Comparison of ENCODE assay signal across 22 cellular contexts in the genomic region with DNA sequence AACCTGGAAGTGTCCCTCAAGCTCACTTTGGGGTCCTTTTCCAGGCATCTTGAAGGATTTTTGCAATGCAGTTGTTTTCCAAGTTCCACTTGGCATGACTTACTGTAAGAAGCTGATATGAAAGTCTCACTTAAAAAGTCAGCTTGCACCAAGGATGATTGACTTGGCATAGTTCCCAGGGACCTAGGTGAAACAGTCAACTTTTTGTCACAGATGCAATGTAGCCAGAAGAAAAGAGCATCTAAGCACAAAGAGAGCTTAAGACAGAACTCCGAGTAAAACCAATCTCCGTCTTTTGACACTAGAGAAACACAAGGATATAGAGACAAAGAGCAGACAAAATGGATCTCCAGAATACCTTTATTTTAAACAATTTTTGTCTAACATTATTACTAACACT. TPM values are rescaled to one million over a fixed set of nuclear protein-coding genes. Genes with fewer than 3 reads are reported as not detected.
DNase-seq lines count a peak whose midpoint lies in the region; ATAC-seq, FAIRE-seq and TF ChIP-seq lines count a peak whose summit lies in the region.
"Had no signal": no experiment of that assay in that cellular context is flagged by ENCODE, and none has a peak within 500 bp of the region (broad histone marks: within the 10 kb centered on the region; RNA-seq: fewer than 3 reads in every experiment).

No MANE protein-coding gene starts in this region.

- WGBS in K562 (ENCODE audit: insufficient coverage, low coverage, missing lambda C conversion rate), result 40% methylated on average over 2 of the region's 2 CpGs

- H4K20me1 ChIP-seq in K562 (replicated peaks; ENCODE audit: control insufficient read depth, insufficient read depth, low read length) (no peaks in the 10 kb centered on the region), neural progenitor cell (ENCODE audit: low read depth) (peaks cover 12% of the 10 kb centered on the region)

- POLR2A ChIA-PET in K562 (lab: Yijun Ruan, JAX), result interaction anchor here (0.6 to 1.5 kb wide), 9 partner anchors 9 to 266 kb away, joined by 3 to 5 read pairs (median 3); partner anchors contain the start of gene ZSCAN31

- H3K9me1 ChIP-seq in K562 (ENCODE audit: control insufficient read depth, insufficient read depth, low read length), result no peaks in the 10 kb centered on the region

- intact Hi-C loops in K562 (cut with micrococcal nuclease) (no loop called here), left colon (cut with DNase I, micrococcal nuclease) (no loop called here)

- no peak overlapping the region for H3K4me2 ChIP-seq in K562 (ENCODE audit: insufficient read depth, low read length)
- H3K4me2 ChIP-seq in neural progenitor cell, result no peak overlapping the region
- H3K4me2 ChIP-seq: GM23338 had no signal

- no peak overlapping the region for H3K27ac ChIP-seq in K562 (ENCODE audit: extremely low read depth, low read depth, low read length)
- no peak overlapping the region for H3K27ac ChIP-seq in neural progenitor cell
- H3K27ac ChIP-seq: SK-N-MC had no signal

- TF ChIP-seq POLR2A in GM12892 (IDR thresholded peaks at IDR 0.05; ENCODE audit: low read depth, low read length), result no peak
- no peak for TF ChIP-seq POLR2A in K562 (conservative IDR thresholded peaks at IDR 0.05)

- peaks cover 17 to 32% of the 10 kb centered on the region in 2 experiments for H3K4me1 ChIP-seq in K562 (replicated peaks in 1 of 2; ENCODE audit: control insufficient read depth in 2 of 2, insufficient read depth in 2 of 2, low read length in 2 of 2)
- H3K4me1 ChIP-seq in neural progenitor cell, result peaks cover 16% of the 10 kb centered on the region
- H3K4me1 ChIP-seq: BE2C, HAP-1 had no signal

- TF ChIP-seq CTCF in K562 (IDR thresholded peaks at IDR 0.05 in 2 of 3, conservative IDR thresholded peaks at IDR 0.05 in 1 of 3; ENCODE audit: insufficient read depth in 2 of 3, low read depth in 1 of 3, low read length in 3 of 3) (no peak), neural progenitor cell (IDR thresholded peaks at IDR 0.05) (no peak)

- peaks cover 10% of the 10 kb centered on the region for H3F3A ChIP-seq in neural progenitor cell (ENCODE audit: low read depth)

- no peak overlapping the region for H3K27ac Mint-ChIP-seq in neural progenitor cell
- H3K27ac Mint-ChIP-seq: GM23338, T-helper 17 cell had no signal

- TF ChIP-seq RAD21 in K562 (CRISPR knock-in tag; conservative IDR thresholded peaks at IDR 0.05 in 1 of 2, IDR thresholded peaks at IDR 0.05 in 1 of 2), result 0 out of 4 replicates have a peak, but pooled peaks of 1 of the 2 experiments have one; percentile 5

- H3K27me3 Mint-ChIP-seq in neural progenitor cell (ENCODE audit: insufficient read depth, low read depth), result peaks cover 4% of the 10 kb centered on the region

- H2AFZ ChIP-seq in K562 (ENCODE audit: low read depth, low read length) (peak overlapping the region; percentile 56), neural progenitor cell (replicated peaks) (no peak overlapping the region)
- H2AFZ ChIP-seq: GM23338 had no signal

- no peak overlapping the region for H3K4me3 ChIP-seq in K562
- H3K4me3 ChIP-seq in neural progenitor cell, result no peak overlapping the region
- H3K4me3 ChIP-seq: GM23338, HAP-1, SK-N-MC had no signal

- peaks cover 11% of the 10 kb centered on the region for H3K36me3 Mint-ChIP-seq in neural progenitor cell

- peaks cover 11% of the 10 kb centered on the region; the same call in 2 of the 3 replicates for H3K36me3 ChIP-seq in K562 (ENCODE audit: control insufficient read depth, insufficient read depth, low read length)
- H3K36me3 ChIP-seq in neural progenitor cell, result no peaks in the 10 kb centered on the region
- H3K36me3 ChIP-seq: HAP-1 had no signal

- no peaks in the 10 kb centered on the region for H3K9me3 ChIP-seq in K562 (replicated peaks; ENCODE audit: control insufficient read depth, insufficient read depth, low read depth, low read length)
- no peaks in the 10 kb centered on the region for H3K9me3 ChIP-seq in neural progenitor cell (ENCODE audit: low read depth)
- H3K9me3 ChIP-seq: BE2C, HAP-1 had no signal

- BruUV-seq in K562 (replicated peaks; lab: Mats Ljungman, UMichigan), result no TSS peak

- H3K79me2 ChIP-seq in K562 (ENCODE audit: control insufficient read depth, insufficient read depth, low read length) (peaks cover 30% of the 10 kb centered on the region), neural progenitor cell (ENCODE audit: low read depth) (peaks cover 24% of the 10 kb centered on the region)

- no peak for TF ChIP-seq EP300 in K562 (IDR thresholded peaks at IDR 0.05; ENCODE audit: low read length)

- peak; percentile 8 for DNase-seq in DMS79 (lab: John Stamatoyannopoulos, UW)
- no peak for DNase-seq in GM12892 (ENCODE audit: insufficient read length)
- peak; percentile 30 for DNase-seq in NCI-H1105 treated with DMSO at 0.1 percent for 48 hours (lab: John Stamatoyannopoulos, UW)
- DNase-seq in K562 (ENCODE audit: extremely low read depth in 1 of 4, low spot score in 3 of 4), result peak in 1 of 4 experiments; percentile 74
- DNase-seq in neural progenitor cell (ENCODE audit: low spot score), result no peak
- no peak for DNase-seq in left colon
- DNase-seq: BE2C, NCI-H1092 treated with DMSO at 0.1 percent for 48 hours, NCI-H2029 treated with DMSO at 0.1 percent for 48 hours, NCI-H345, NCI-H524, NCI-H82, SHP77, SW 1271, T-helper 17 cell had no signal

- H3K4me3 Mint-ChIP-seq in neural progenitor cell, result no peak overlapping the region
- H3K4me3 Mint-ChIP-seq: GM23338, T-helper 17 cell had no signal

- peaks cover 17% of the 10 kb centered on the region for H3K4me1 Mint-ChIP-seq in neural progenitor cell

- no peaks in the 10 kb centered on the region for H3K27me3 ChIP-seq in K562 (ENCODE audit: control insufficient read depth in 2 of 2, insufficient read depth in 2 of 2, low read length in 2 of 2)
- peaks cover 64% of the 10 kb centered on the region for H3K27me3 ChIP-seq in neural progenitor cell
- H3K27me3 ChIP-seq: BE2C had no signal

- H3K9ac ChIP-seq in K562 (ENCODE audit: insufficient read depth in 1 of 2, low read depth in 2 of 2, low read length in 2 of 2), result peak overlapping the region in 1 of 2 experiments; percentile 40; a peak in 1 of 4 replicates
- no peak overlapping the region for H3K9ac ChIP-seq in neural progenitor cell

- no peak for ATAC-seq in K562
- no peak for ATAC-seq in GM21529 (IDR thresholded peaks at IDR 0.05; ENCODE audit: unreplicated experiment)
- no peak for ATAC-seq in HG02970 (IDR thresholded peaks at IDR 0.05; ENCODE audit: low FRiP score, unreplicated experiment)
- ATAC-seq in left colon, result no peak
- ATAC-seq: GM23338, T-helper 17 cell had no signal

- no peaks in the 10 kb centered on the region for H3K9me3 Mint-ChIP-seq in neural progenitor cell
- H3K9me3 Mint-ChIP-seq: GM23338 had no signal

- CTCF ChIA-PET in K562 (lab: Yijun Ruan, JAX; ENCODE audit: low intra/inter-chr PET ratio), result interaction anchor here (0.7 kb wide), 1 partner anchor 271 kb away, joined by 6 read pairs; no protein-coding TSS in a partner anchor

- FAIRE-seq in GM12892 (lab: Jason Lieb, UNC), result peak; percentile 27
- peak; percentile 49 for FAIRE-seq in K562 (lab: Jason Lieb, UNC)
- FAIRE-seq: D721Med, G401.6 had no signal

- in situ Hi-C loops in K562 (cut with MboI), result no loop called here

RNA-seq across cellular contexts. Expression of gene ZSCAN12, which starts 2.6 kb away (rescaled TPM):
- 5.4 TPM for polyA plus RNA-seq in GM12892 (2012; ENCODE audit: missing spikeins)
- 20.1 and 58.9 TPM in 2 replicates for total RNA-seq in K562 (2011; cell fraction: chromatin; rRNA removed; ENCODE audit: low replicate concordance)
- total RNA-seq in K562 (2011; cell fraction: nucleolus; rRNA removed), result 11.8 and 18.6 TPM in 2 replicates
- total RNA-seq in K562 (2011; cell fraction: nucleoplasm; rRNA removed), result 20.4 and 21.6 TPM in 2 replicates
- total RNA-seq in K562 (2014; rRNA removed), result 12.3 and 12.5 TPM in 2 replicates
- total RNA-seq in K562 (2014; rRNA removed; fragmentation: Illumina TruSeq; extraction: Trizol), result 19.4 and 22.6 TPM in 2 replicates
- total RNA-seq in K562 (2015; rRNA removed; fragmentation: Illumina TruSeq; extraction: Trizol), result 17.7 and 19.6 TPM in 2 replicates
- total RNA-seq in K562 (2021), result 12.1 and 12.5 TPM in 2 replicates
- 14.5 and 18.5 TPM in 2 replicates for polyA plus RNA-seq in K562 (2011; rRNA removed)
- 3.8 and 6.5 TPM in 2 replicates for polyA plus RNA-seq in K562 (2011; cell fraction: cytosol; rRNA removed)
- polyA plus RNA-seq in K562 (2011; cell fraction: nucleus; rRNA removed), result 12.0 and 13.1 TPM in 2 replicates
- 5.6 and 7.0 TPM in 2 replicates for polyA plus RNA-seq in K562 (2012)
- polyA plus RNA-seq in K562 (2014; fragmentation: Illumina TruSeq; extraction: Trizol), result 12.3 and 14.5 TPM in 2 replicates
- polyA plus RNA-seq in K562 (2014; fragmentation: Nextera tagmentation; extraction: Ambion mirVana), result 1 to 10 TPM; 2.5 to 7.9 TPM
- polyA plus RNA-seq in K562 (2014; rRNA removed), result 10.4 and 11.4 TPM in 2 replicates
- 35.5 and 45.0 TPM in 2 replicates for polyA minus RNA-seq in K562 (2011; rRNA and poly(A)+ RNA removed)
- polyA minus RNA-seq in K562 (2011; cell fraction: cytosol; rRNA and poly(A)+ RNA removed), result 8.2 and 11.4 TPM in 2 replicates
- polyA minus RNA-seq in K562 (2011; cell fraction: nucleus; rRNA and poly(A)+ RNA removed), result 17.8 and 33.1 TPM in 2 replicates
- 15.1 and 20.7 TPM in 2 replicates for total RNA-seq in neural progenitor cell (ENCODE audit: low replicate concordance)
- 1 to 10 TPM; 4.9 to 5.1 TPM for total RNA-seq in left colon

RNA-seq across cellular contexts. Expression of gene ZSCAN23, which starts 41.1 kb away (rescaled TPM):
- polyA plus RNA-seq in GM12892 (2012; ENCODE audit: missing spikeins), result 0.95 TPM
- 0.90 and 1.3 TPM in 2 replicates for total RNA-seq in K562 (2011; cell fraction: chromatin; rRNA removed; ENCODE audit: low replicate concordance)
- total RNA-seq in K562 (2011; cell fraction: nucleolus; rRNA removed), result 0.17 and 0.66 TPM in 2 replicates
- total RNA-seq in K562 (2011; cell fraction: nucleoplasm; rRNA removed), result 0.59 and 0.92 TPM in 2 replicates
- total RNA-seq in K562 (2014; rRNA removed), result 0.05 and 0.16 TPM in 2 replicates
- total RNA-seq in K562 (2014; rRNA removed; fragmentation: Illumina TruSeq; extraction: Trizol), result 0.25 and 0.32 TPM in 2 replicates
- 0.29 and 0.30 TPM in 2 replicates for total RNA-seq in K562 (2015; rRNA removed; fragmentation: Illumina TruSeq; extraction: Trizol)
- 0.22 and 0.34 TPM in 2 replicates for total RNA-seq in K562 (2021)
- polyA plus RNA-seq in K562 (2011; rRNA removed), result 0.24 and 0.49 TPM in 2 replicates
- 0.21 TPM in 1 of 2 replicates, not detected in the other for polyA plus RNA-seq in K562 (2011; cell fraction: cytosol; rRNA removed)
- polyA plus RNA-seq in K562 (2011; cell fraction: nucleus; rRNA removed), result 0.36 and 0.72 TPM in 2 replicates
- 0.25 and 0.29 TPM in 2 replicates for polyA plus RNA-seq in K562 (2012)
- polyA plus RNA-seq in K562 (2014; fragmentation: Illumina TruSeq; extraction: Trizol), result 0.18 and 0.19 TPM in 2 replicates
- under 1 TPM in 1 of 2 experiments, not detected in 1; 0.08 TPM for polyA plus RNA-seq in K562 (2014; fragmentation: Nextera tagmentation; extraction: Ambion mirVana)
- 0.17 and 0.38 TPM in 2 replicates for polyA plus RNA-seq in K562 (2014; rRNA removed)
- polyA minus RNA-seq in K562 (2011; rRNA and poly(A)+ RNA removed), result 0.25 and 1.1 TPM in 2 replicates
- not detected in 2 replicates for polyA minus RNA-seq in K562 (2011; cell fraction: cytosol; rRNA and poly(A)+ RNA removed)
- polyA minus RNA-seq in K562 (2011; cell fraction: nucleus; rRNA and poly(A)+ RNA removed), result 0.40 and 1.4 TPM in 2 replicates
- total RNA-seq in neural progenitor cell (ENCODE audit: low replicate concordance), result 20.4 and 21.3 TPM in 2 replicates
- 1 to 10 TPM; 1.2 to 2.2 TPM for total RNA-seq in left colon

RNA-seq across cellular contexts. Expression of gene ZKSCAN3, which starts 52.5 kb away (rescaled TPM):
- polyA plus RNA-seq in GM12892 (2012; ENCODE audit: missing spikeins), result 3.2 TPM
- total RNA-seq in K562 (2011; cell fraction: chromatin; rRNA removed; ENCODE audit: low replicate concordance), result 18.5 and 26.6 TPM in 2 replicates
- 8.7 and 9.0 TPM in 2 replicates for total RNA-seq in K562 (2011; cell fraction: nucleolus; rRNA removed)
- total RNA-seq in K562 (2011; cell fraction: nucleoplasm; rRNA removed), result 14.7 and 21.2 TPM in 2 replicates
- 5.5 and 9.1 TPM in 2 replicates for total RNA-seq in K562 (2014; rRNA removed)
- 12.4 and 12.8 TPM in 2 replicates for total RNA-seq in K562 (2014; rRNA removed; fragmentation: Illumina TruSeq; extraction: Trizol)
- 12.2 and 12.4 TPM in 2 replicates for total RNA-seq in K562 (2015; rRNA removed; fragmentation: Illumina TruSeq; extraction: Trizol)
- 10.2 and 11.1 TPM in 2 replicates for total RNA-seq in K562 (2021)
- 11.4 and 12.2 TPM in 2 replicates for polyA plus RNA-seq in K562 (2011; rRNA removed)
- 4.1 and 7.4 TPM in 2 replicates for polyA plus RNA-seq in K562 (2011; cell fraction: cytosol; rRNA removed)
- polyA plus RNA-seq in K562 (2011; cell fraction: nucleus; rRNA removed), result 13.7 and 16.5 TPM in 2 replicates
- polyA plus RNA-seq in K562 (2012), result 6.5 and 6.8 TPM in 2 replicates
- polyA plus RNA-seq in K562 (2014; fragmentation: Illumina TruSeq; extraction: Trizol), result 9.0 and 10.4 TPM in 2 replicates
- polyA plus RNA-seq in K562 (2014; fragmentation: Nextera tagmentation; extraction: Ambion mirVana), result 1 to 10 TPM; 3.0 to 4.3 TPM
- 6.9 and 8.0 TPM in 2 replicates for polyA plus RNA-seq in K562 (2014; rRNA removed)
- polyA minus RNA-seq in K562 (2011; rRNA and poly(A)+ RNA removed), result 7.9 and 12.8 TPM in 2 replicates
- polyA minus RNA-seq in K562 (2011; cell fraction: cytosol; rRNA and poly(A)+ RNA removed), result 4.5 and 6.7 TPM in 2 replicates
- 3.8 and 7.0 TPM in 2 replicates for polyA minus RNA-seq in K562 (2011; cell fraction: nucleus; rRNA and poly(A)+ RNA removed)
- total RNA-seq in neural progenitor cell (ENCODE audit: low replicate concordance), result 9.0 and 12.3 TPM in 2 replicates
- total RNA-seq in left colon, result 1 to 10 TPM; 3.2 to 6.2 TPM

Comparison
In these comparisons a context has a peak if more than half of its experiments do, and no peak if none do; other contexts are left out.
1. DNase-seq: peak in DMS79 (single experiment) and NCI-H1105 treated with DMSO at 0.1 percent for 48 hours (single experiment); none in GM12892 (single experiment), neural progenitor cell (single experiment) and left colon (0 of 2).